Comparison of ENCODE assay signal across 22 cellular contexts in genomic region chr12:123102781-123103503, GRCh38. TPM values are rescaled to one million over a fixed set of nuclear protein-coding genes. Genes with fewer than 3 reads are reported as not detected.
DNase-seq lines count a peak whose midpoint lies in the region; ATAC-seq lines count a peak whose summit lies in the region.
"Had no signal": no experiment of that assay in that cellular context is flagged by ENCODE, and none has a peak within 500 bp of the region (broad histone marks: within the 10 kb centered on the region; RNA-seq: fewer than 3 reads in every experiment).

No MANE protein-coding gene starts in this region.

- H3K14ac ChIP-seq in neuronal stem cell (ENCODE audit: low read length): no peak overlapping the region

- POLR2A ChIA-PET in activated CD4-positive, alpha-beta T cell treated with anti-CD3 and anti-CD28 coated beads, Interleukin-2, amount 10 ng/mL, durations not matched to agents 7 days and 5 days (lab: Charles Lee): no interaction called here

- H3K4me3 ChIP-seq in HUES48 (ENCODE audit: low read depth, low read length) (no peak overlapping the region), neuronal stem cell (ENCODE audit: low read length in 2 of 2) (no peak overlapping the region)
- H3K4me3 ChIP-seq: breast epithelium, gastroesophageal sphincter, transverse colon had no signal

- H2BK12ac ChIP-seq in neuronal stem cell (ENCODE audit: low read length): no peak overlapping the region

- no peak overlapping the region for H3K4me2 ChIP-seq in neuronal stem cell (ENCODE audit: insufficient read depth, low read length, poor library complexity, severe bottlenecking)

- H3K9me3 ChIP-seq in HUES48 (ENCODE audit: control insufficient read depth, insufficient read depth, low read length) (no peaks in the 10 kb centered on the region), neuronal stem cell (replicated peaks in 1 of 2; ENCODE audit: control insufficient read depth in 2 of 2, insufficient read depth in 1 of 2, low read depth in 1 of 2, low read length in 2 of 2) (no peaks in the 10 kb centered on the region)
- H3K9me3 ChIP-seq: breast epithelium, gastroesophageal sphincter, transverse colon had no signal

- H3K27ac ChIP-seq in HUES48 (ENCODE audit: low read depth, low read length) (peak overlapping the region; percentile 61), angular gyrus (ENCODE audit: low read depth, low read length) (peak overlapping the region; percentile 42), neuronal stem cell (replicated peaks; ENCODE audit: low read length) (no peak overlapping the region)
- H3K27ac ChIP-seq: breast epithelium, gastroesophageal sphincter, transverse colon had no signal

- CTCF ChIA-PET in activated CD4-positive, alpha-beta T cell treated with anti-CD3 and anti-CD28 coated beads, Interleukin-2, amount 10 ng/mL, durations not matched to agents 7 days and 5 days (lab: Charles Lee): interaction anchor here (0.6 to 1.5 kb wide), 3 partner anchors 11 to 606 kb away, joined by 3 to 4 read pairs (median 4); no protein-coding TSS in a partner anchor

- H2AK5ac ChIP-seq in neuronal stem cell (ENCODE audit: low read depth, low read length): no peak overlapping the region

- no peak overlapping the region for H4K8ac ChIP-seq in neuronal stem cell (ENCODE audit: low read depth, low read length)

- H3K79me1 ChIP-seq in neuronal stem cell (ENCODE audit: low read depth, low read length): no peaks in the 10 kb centered on the region

- no peaks in the 10 kb centered on the region for H3K9me3 Mint-ChIP-seq in activated CD4-positive, alpha-beta T cell treated with anti-CD3 and anti-CD28 coated beads, Interleukin-2, amount 10 ng/mL, durations not matched to agents 7 days and 5 days
- H3K9me3 Mint-ChIP-seq: activated naive CD4-positive, alpha-beta T cell treated with anti-CD3 and anti-CD28 coated beads, Interleukin-2, amount 50 U/mL, for 24 hours; dendritic cell treated with granulocyte-macrophage colony-stimulating factor and Interleukin-4, amounts not matched to agents 40 ng/mL and 50 ng/mL, for 4 days; IgD-negative memory B cell; stimulated activated naive B cell treated with anti-CD40 and anti-IgM and Interleukin-4, amounts not matched to agents 10 μg/mL and 1 μg/mL and 100 μg/mL, for 72 hours had no signal

- H2BK5ac ChIP-seq in neuronal stem cell (ENCODE audit: low read length): no peak overlapping the region

- H3K18ac ChIP-seq in neuronal stem cell (ENCODE audit: low read length): no peak overlapping the region

- no peak overlapping the region for H3K23ac ChIP-seq in neuronal stem cell (ENCODE audit: low read depth, low read length, poor library complexity)

- H3K4ac ChIP-seq in neuronal stem cell (ENCODE audit: low read length): no peak overlapping the region

- H3K27me3 Mint-ChIP-seq in activated CD4-positive, alpha-beta T cell treated with anti-CD3 and anti-CD28 coated beads, Interleukin-2, amount 10 ng/mL, durations not matched to agents 7 days and 5 days: no peaks in the 10 kb centered on the region
- H3K27me3 Mint-ChIP-seq: activated naive CD4-positive, alpha-beta T cell treated with anti-CD3 and anti-CD28 coated beads, Interleukin-2, amount 50 U/mL, for 24 hours; dendritic cell treated with granulocyte-macrophage colony-stimulating factor and Interleukin-4, amounts not matched to agents 40 ng/mL and 50 ng/mL, for 4 days; stimulated activated naive B cell treated with anti-CD40 and anti-IgM and Interleukin-4, amounts not matched to agents 10 μg/mL and 1 μg/mL and 100 μg/mL, for 72 hours had no signal

- H3K4me3 Mint-ChIP-seq in activated CD4-positive, alpha-beta T cell treated with anti-CD3 and anti-CD28 coated beads, Interleukin-2, amount 10 ng/mL, durations not matched to agents 7 days and 5 days: no peak overlapping the region
- H3K4me3 Mint-ChIP-seq: activated naive CD4-positive, alpha-beta T cell treated with anti-CD3 and anti-CD28 coated beads, Interleukin-2, amount 50 U/mL, for 24 hours; CD14-positive monocyte; dendritic cell treated with granulocyte-macrophage colony-stimulating factor and Interleukin-4, amounts not matched to agents 40 ng/mL and 50 ng/mL, for 4 days; stimulated activated naive B cell treated with anti-CD40 and anti-IgM and Interleukin-4, amounts not matched to agents 10 μg/mL and 1 μg/mL and 100 μg/mL, for 72 hours had no signal

- H3K36me3 ChIP-seq in HUES48 (ENCODE audit: control insufficient read depth, insufficient read depth, low read length): no peaks in the 10 kb centered on the region
- peaks cover 0 to 2% of the 10 kb centered on the region in 2 donors for H3K36me3 ChIP-seq in neuronal stem cell (replicated peaks in 1 of 2; ENCODE audit: control insufficient read depth in 2 of 2, insufficient read depth in 2 of 2, low read length in 2 of 2)
- H3K36me3 ChIP-seq: breast epithelium, transverse colon had no signal

- DNase-seq in activated CD4-positive, alpha-beta T cell treated with anti-CD3 and anti-CD28 coated beads, Interleukin-2, amount 10 ng/mL, durations not matched to agents 7 days and 5 days: no peak
- no peak for DNase-seq in activated CD4-positive, alpha-beta T cell treated with anti-CD3 and anti-CD28 coated beads, Interleukin-2, amount 50 U/mL, for 1 hour
- DNase-seq in neuronal stem cell (ENCODE audit: low spot score) (no peak), hippocampal formation (lab: John Stamatoyannopoulos, UW) (no peak)
- DNase-seq: DMS79; erythroblast; NCI-H2029 treated with DMSO at 0.1 percent for 48 hours; NCI-H510A; SIG-M5; stimulated activated naive B cell treated with anti-CD40 and anti-IgM and Interleukin-4, amounts not matched to agents 10 μg/mL and 1 μg/mL and 100 μg/mL, for 72 hours; T1000; transverse colon had no signal

- peak overlapping the region; percentile 52 for H3K27ac Mint-ChIP-seq in activated CD4-positive, alpha-beta T cell treated with anti-CD3 and anti-CD28 coated beads, Interleukin-2, amount 10 ng/mL, durations not matched to agents 7 days and 5 days
- H3K27ac Mint-ChIP-seq: dendritic cell treated with granulocyte-macrophage colony-stimulating factor and Interleukin-4, amounts not matched to agents 40 ng/mL and 50 ng/mL, for 4 days; IgD-negative memory B cell; stimulated activated naive B cell treated with anti-CD40 and anti-IgM and Interleukin-4, amounts not matched to agents 10 μg/mL and 1 μg/mL and 100 μg/mL, for 72 hours had no signal

- ATAC-seq in GM19463 (IDR thresholded peaks at IDR 0.05; ENCODE audit: unreplicated experiment) (no peak), HG03432 (IDR thresholded peaks at IDR 0.05; ENCODE audit: unreplicated experiment) (no peak)
- ATAC-seq: gastroesophageal sphincter; stimulated activated naive B cell treated with anti-CD40 and anti-IgM and Interleukin-4, amounts not matched to agents 10 μg/mL and 1 μg/mL and 100 μg/mL, for 72 hours had no signal

- H3K27me3 ChIP-seq in HUES48 (ENCODE audit: control insufficient read depth, insufficient read depth, low read length): no peaks in the 10 kb centered on the region
- H3K27me3 ChIP-seq in neuronal stem cell (ENCODE audit: control insufficient read depth in 3 of 3, insufficient read depth in 3 of 3, low read depth in 1 of 3, low read length in 3 of 3): no peaks in the 10 kb centered on the region
- H3K27me3 ChIP-seq: gastroesophageal sphincter, transverse colon had no signal

- peaks cover 55% of the 10 kb centered on the region for H3K4me1 Mint-ChIP-seq in activated CD4-positive, alpha-beta T cell treated with anti-CD3 and anti-CD28 coated beads, Interleukin-2, amount 10 ng/mL, durations not matched to agents 7 days and 5 days

- H2BK120ac ChIP-seq in neuronal stem cell (ENCODE audit: low read depth, low read length): no peak overlapping the region

- WGBS in neuronal stem cell (ENCODE audit: extremely low coverage in 2 of 2, insufficient read length in 2 of 2, insufficient replicate concordance in 1 of 2), 2 donors: no CpG with 5 or more reads among the region's 5 CpGs

- H3K9ac ChIP-seq in HUES48 (ENCODE audit: low read depth, low read length) (0 out of 2 replicates have a peak overlapping the region, but pooled peaks have one; percentile 10), neuronal stem cell (ENCODE audit: low read depth, low read length, poor library complexity) (no peak overlapping the region)

- H2BK15ac ChIP-seq in neuronal stem cell (ENCODE audit: low read length): no peak overlapping the region

- H3K4me1 ChIP-seq in HUES48 (ENCODE audit: control insufficient read depth, insufficient read depth, low read length) (peaks cover 44% of the 10 kb centered on the region), neuronal stem cell (ENCODE audit: control insufficient read depth in 2 of 2, insufficient read depth in 1 of 2, low read depth in 1 of 2, low read length in 2 of 2) (peaks cover 23 to 29% of the 10 kb centered on the region in 2 donors)
- H3K4me1 ChIP-seq: breast epithelium had no signal

- peak overlapping the region; percentile 9 for H4K91ac ChIP-seq in neuronal stem cell (ENCODE audit: low read depth, low read length, poor library complexity)

- H3K36me3 Mint-ChIP-seq in activated CD4-positive, alpha-beta T cell treated with anti-CD3 and anti-CD28 coated beads, Interleukin-2, amount 10 ng/mL, durations not matched to agents 7 days and 5 days (ENCODE audit: low read depth): peaks cover 36% of the 10 kb centered on the region

- peak overlapping the region; percentile 17 for H2AFZ ChIP-seq in neuronal stem cell (ENCODE audit: low read length)

RNA-seq across cellular contexts. Expression of gene PITPNM2, which starts 47.9 kb away (rescaled TPM):
- 10 to 100 TPM; 19.0 to 21.8 TPM for total RNA-seq in activated CD4-positive, alpha-beta T cell treated with anti-CD3 and anti-CD28 coated beads, Interleukin-2, amount 10 ng/mL, durations not matched to agents 7 days and 5 days
- polyA plus RNA-seq in neuronal stem cell (2013, experiment 1 of 2): 1.3 TPM
- polyA plus RNA-seq in neuronal stem cell (2013, experiment 2 of 2): 1.3 TPM
